8 cellular contexts compared by ENCODE assay signal in genomic region chr19:50803633-50804419, GRCh38. TPM values are rescaled to one million over a fixed set of nuclear protein-coding genes. Genes with fewer than 3 reads are reported as not detected.
DNase-seq lines count a peak whose midpoint lies in the region; ATAC-seq and TF ChIP-seq lines count a peak whose summit lies in the region.

No MANE protein-coding gene starts in this region.

- no peaks in the 10 kb centered on the region for H3K27me3 ChIP-seq in BJ (ENCODE audit: control insufficient read depth, insufficient read depth, low read length)
- no peaks in the 10 kb centered on the region for H3K27me3 ChIP-seq in kidney epithelial cell (ENCODE audit: control insufficient read depth, insufficient read depth, low read length)

- H3K4me3 Mint-ChIP-seq in stimulated activated naive B cell treated with anti-CD40 and anti-IgM and Interleukin-4, amounts not matched to agents 10 μg/mL and 1 μg/mL and 100 μg/mL, for 72 hours = peak overlapping the region; percentile 92 to 98

- H3K27ac Mint-ChIP-seq in stimulated activated naive B cell treated with anti-CD40 and anti-IgM and Interleukin-4, amounts not matched to agents 10 μg/mL and 1 μg/mL and 100 μg/mL, for 72 hours = peak overlapping the region; percentile 100

- H3K36me3 ChIP-seq in BJ (ENCODE audit: control insufficient read depth, insufficient read depth, low read length) (peaks cover 10% of the 10 kb centered on the region), kidney epithelial cell (ENCODE audit: control insufficient read depth, insufficient read depth, low read length) (peaks cover 3% of the 10 kb centered on the region)

- POLR2A ChIA-PET in BJ (lab: Charles Lee) = interaction anchor here (1.0 kb wide), 1 partner anchor 12 kb away, joined by 3 read pairs; no protein-coding TSS in a partner anchor

- H3K4me1 Mint-ChIP-seq in stimulated activated naive B cell treated with anti-CD40 and anti-IgM and Interleukin-4, amounts not matched to agents 10 μg/mL and 1 μg/mL and 100 μg/mL, for 72 hours = peaks cover 31 to 48% of the 10 kb centered on the region in 2 donors

- no peaks in the 10 kb centered on the region for H3K27me3 Mint-ChIP-seq in stimulated activated naive B cell treated with anti-CD40 and anti-IgM and Interleukin-4, amounts not matched to agents 10 μg/mL and 1 μg/mL and 100 μg/mL, for 72 hours

- H3K36me3 Mint-ChIP-seq in stimulated activated naive B cell treated with anti-CD40 and anti-IgM and Interleukin-4, amounts not matched to agents 10 μg/mL and 1 μg/mL and 100 μg/mL, for 72 hours = peaks cover 23 to 45% of the 10 kb centered on the region in 2 donors

- H3K9me3 Mint-ChIP-seq in stimulated activated naive B cell treated with anti-CD40 and anti-IgM and Interleukin-4, amounts not matched to agents 10 μg/mL and 1 μg/mL and 100 μg/mL, for 72 hours = no peaks in the 10 kb centered on the region

- TF ChIP-seq CTCF in BJ (IDR thresholded peaks at IDR 0.05; ENCODE audit: insufficient read depth, low read depth, low read length) = no peak
- no peak for TF ChIP-seq CTCF in kidney epithelial cell (IDR thresholded peaks at IDR 0.05; ENCODE audit: insufficient read depth, low read length, poor library complexity, severe bottlenecking)

- DNase-seq in BJ (ENCODE audit: low read depth) = no peak
- DNase-seq in NCI-H774 (lab: John Stamatoyannopoulos, UW) = peak; percentile 8
- DNase-seq in astrocyte of the hippocampus (ENCODE audit: low read depth, low spot score) = peak; percentile 20
- no peak for DNase-seq in kidney epithelial cell (ENCODE audit: low read depth)
- DNase-seq in stimulated activated naive B cell treated with anti-CD40 and anti-IgM and Interleukin-4, amounts not matched to agents 10 μg/mL and 1 μg/mL and 100 μg/mL, for 72 hours = no peak
- DNase-seq in SIG-M5 treated with dmso at 0.1 percent for 504 hours (lab: John Stamatoyannopoulos, UW; ENCODE audit: unreplicated experiment) = no peak
- DNase-seq in T1000 (lab: John Stamatoyannopoulos, UW) = no peak

- peak; percentile 14 for ATAC-seq in GM21825 (IDR thresholded peaks at IDR 0.05; ENCODE audit: unreplicated experiment)
- ATAC-seq in stimulated activated naive B cell treated with anti-CD40 and anti-IgM and Interleukin-4, amounts not matched to agents 10 μg/mL and 1 μg/mL and 100 μg/mL, for 72 hours (replicated peaks) = peak; percentile 4 to 33

- H3K4me3 ChIP-seq in BJ (ENCODE audit: low read depth, low read length) = peak overlapping the region; percentile 98
- peak overlapping the region; percentile 93 for H3K4me3 ChIP-seq in kidney epithelial cell (ENCODE audit: low read depth, low read length)

- CTCF ChIA-PET in BJ (lab: Yijun Ruan, JAX) = interaction anchor here (1.5 kb wide), 1 partner anchor 134 kb away, joined by 6 read pairs; no protein-coding TSS in a partner anchor

RNA-seq across cellular contexts. Expression of gene ACP4, which starts 13.6 kb away (rescaled TPM):
- polyA plus RNA-seq in BJ (2011; rRNA removed) = not detected in 2 replicates
- not detected in 2 replicates for polyA minus RNA-seq in BJ (2011; rRNA and poly(A)+ RNA removed)
- total RNA-seq in kidney epithelial cell = not detected in 2 replicates

RNA-seq across cellular contexts. Expression of gene KLK1, which starts 19.8 kb away (rescaled TPM):
- 0.15 and 0.17 TPM in 2 replicates for polyA plus RNA-seq in BJ (2011; rRNA removed)
- polyA minus RNA-seq in BJ (2011; rRNA and poly(A)+ RNA removed) = not detected in 2 replicates
- not detected in 2 replicates for total RNA-seq in kidney epithelial cell

RNA-seq across cellular contexts. Expression of gene KLK15, which starts 29.5 kb away (rescaled TPM):
- not detected in 2 replicates for polyA plus RNA-seq in BJ (2011; rRNA removed)
- not detected in 2 replicates for polyA minus RNA-seq in BJ (2011; rRNA and poly(A)+ RNA removed)
- not detected in 2 replicates for total RNA-seq in kidney epithelial cell

RNA-seq across cellular contexts. Expression of gene GPR32, which starts 33.6 kb away (rescaled TPM):
- not detected in 2 replicates for polyA plus RNA-seq in BJ (2011; rRNA removed)
- polyA minus RNA-seq in BJ (2011; rRNA and poly(A)+ RNA removed) = not detected in 2 replicates
- not detected in 2 replicates for total RNA-seq in kidney epithelial cell

RNA-seq across cellular contexts. Expression of gene KLK3, which starts 50.9 kb away (rescaled TPM):
- not detected in 2 replicates for polyA plus RNA-seq in BJ (2011; rRNA removed)
- polyA minus RNA-seq in BJ (2011; rRNA and poly(A)+ RNA removed) = not detected in 2 replicates
- total RNA-seq in kidney epithelial cell = not detected in 2 replicates

Comparison
In these comparisons a context has a peak if more than half of its experiments do, and no peak if none do; other contexts are left out.
1. DNase-seq: peak in NCI-H774 (single experiment) and astrocyte of the hippocampus (single experiment); none in BJ (single experiment), kidney epithelial cell (single experiment), stimulated activated naive B cell treated with anti-CD40 and anti-IgM and Interleukin-4, amounts not matched to agents 10 μg/mL and 1 μg/mL and 100 μg/mL, for 72 hours (single experiment), SIG-M5 treated with dmso at 0.1 percent for 504 hours (single experiment) and T1000 (single experiment).